Comparison of ENCODE assay signal across 8 cellular contexts in the genomic region with DNA sequence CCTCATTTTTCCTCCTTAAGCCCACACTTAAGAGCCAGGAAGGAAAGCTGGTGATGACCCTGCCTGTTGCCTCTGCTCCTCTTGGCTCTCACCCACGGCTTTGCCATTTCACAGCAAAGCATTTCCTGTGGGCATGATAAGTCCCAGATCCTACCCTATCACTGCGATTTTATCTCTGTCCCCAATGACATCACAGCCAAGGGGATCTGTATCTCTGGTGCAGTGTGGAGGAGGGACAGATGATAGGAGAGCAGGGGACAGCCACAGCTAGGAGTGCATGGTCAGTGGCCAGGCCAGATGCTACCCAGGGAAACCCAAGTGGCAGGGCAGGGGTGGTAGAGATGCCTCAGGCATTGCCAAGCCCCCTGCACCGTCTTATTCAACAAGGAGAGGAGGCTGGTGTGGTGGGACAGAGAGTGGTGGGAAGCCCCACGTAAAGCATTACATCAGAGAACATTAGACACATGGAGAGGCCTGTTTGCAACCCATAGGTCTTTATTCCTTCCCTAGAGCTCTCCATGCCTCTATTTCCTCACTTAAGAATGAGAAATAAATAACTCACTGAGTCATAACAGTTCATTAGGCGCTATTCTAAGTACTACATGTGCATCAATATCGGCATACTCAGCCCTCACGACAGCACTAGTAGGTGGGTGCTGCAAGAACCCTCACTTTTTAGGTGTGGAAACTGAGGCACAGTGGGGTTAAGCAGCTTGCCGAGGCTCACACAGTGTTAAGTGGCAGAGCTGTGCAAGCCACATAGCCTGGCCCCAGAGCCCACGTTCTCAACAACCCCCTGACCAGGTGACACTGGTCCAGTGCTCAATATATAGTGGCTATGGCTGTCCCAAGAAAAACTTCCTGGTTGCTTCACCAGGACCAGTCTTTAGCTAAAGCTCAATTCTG. TPM values are rescaled to one million over a fixed set of nuclear protein-coding genes. Genes with fewer than 3 reads are reported as not detected.
DNase-seq lines count a peak whose midpoint lies in the region; ATAC-seq and TF ChIP-seq lines count a peak whose summit lies in the region.
"Had no signal": no experiment of that assay in that cellular context is flagged by ENCODE, and none has a peak within 500 bp of the region (broad histone marks: within the 10 kb centered on the region; RNA-seq: fewer than 3 reads in every experiment).

No MANE protein-coding gene starts in this region.

- peaks cover 28% of the 10 kb centered on the region for H3K79me2 ChIP-seq in smooth muscle cell (ENCODE audit: low read depth)

- CTCF ChIA-PET in Caco-2 (lab: Charles Lee), result no interaction called here

- H3K36me3 ChIP-seq in smooth muscle cell (ENCODE audit: low read depth) (no peaks in the 10 kb centered on the region), Caco-2 (ENCODE audit: control insufficient read depth, insufficient read depth, low read length) (no peaks in the 10 kb centered on the region)

- no peaks in the 10 kb centered on the region for H3K9me3 Mint-ChIP-seq in effector memory CD8-positive, alpha-beta T cell
- no peaks in the 10 kb centered on the region for H3K9me3 Mint-ChIP-seq in Caco-2 (ENCODE audit: unreplicated experiment)

- H3K4me3 ChIP-seq in GM12864 (ENCODE audit: low read depth, low read length) (peak overlapping the region; percentile 79), NB4 (ENCODE audit: low read depth, low read length) (no peak overlapping the region), smooth muscle cell (no peak overlapping the region), Caco-2 (ENCODE audit: low read depth, low read length) (no peak overlapping the region), coronary artery (no peak overlapping the region)

- H3K27me3 ChIP-seq in smooth muscle cell (ENCODE audit: low read depth), result no peaks in the 10 kb centered on the region
- no peaks in the 10 kb centered on the region for H3K27me3 ChIP-seq in Caco-2 (replicated peaks; ENCODE audit: control insufficient read depth, insufficient read depth, low read length)

- H3K9me3 ChIP-seq in smooth muscle cell (replicated peaks; ENCODE audit: low read depth) (no peaks in the 10 kb centered on the region), Caco-2 (no peaks in the 10 kb centered on the region)

- H3K4me1 ChIP-seq in smooth muscle cell (ENCODE audit: low read depth) (peaks cover 17% of the 10 kb centered on the region), Caco-2 (peaks cover 3% of the 10 kb centered on the region)

- peaks cover 15% of the 10 kb centered on the region for H4K20me1 ChIP-seq in smooth muscle cell (ENCODE audit: low read depth)

- no peak overlapping the region for H2AFZ ChIP-seq in smooth muscle cell (ENCODE audit: low read depth)

- TF ChIP-seq POLR2A in NB4 (IDR thresholded peaks at IDR 0.05; ENCODE audit: extremely low read depth, insufficient read length), result no peak

- POLR2A ChIA-PET in Caco-2 (lab: Charles Lee), result no interaction called here

- H3K4me3 Mint-ChIP-seq in effector memory CD8-positive, alpha-beta T cell, result peak overlapping the region; percentile 46 to 48
- H3K4me3 Mint-ChIP-seq in Caco-2 (ENCODE audit: unreplicated experiment), result no peak overlapping the region

- H3K27ac ChIP-seq in smooth muscle cell (ENCODE audit: low read depth) (peak overlapping the region; percentile 3), coronary artery (no peak overlapping the region)

- ATAC-seq in effector memory CD8-positive, alpha-beta T cell (replicated peaks), result no peak

- peaks cover 45 to 58% of the 10 kb centered on the region in 2 donors for H3K4me1 Mint-ChIP-seq in effector memory CD8-positive, alpha-beta T cell (ENCODE audit: low read depth in 2 of 2)
- peaks cover 7% of the 10 kb centered on the region for H3K4me1 Mint-ChIP-seq in Caco-2 (ENCODE audit: low read depth, unreplicated experiment)

- WGBS in smooth muscle cell (ENCODE audit: low lambda C conversion rate), result 50% methylated on average over 9 of the region's 9 CpGs

- H3F3A ChIP-seq in smooth muscle cell (ENCODE audit: low read depth), result peaks cover 9% of the 10 kb centered on the region

- H3K36me3 Mint-ChIP-seq in effector memory CD8-positive, alpha-beta T cell (ENCODE audit: insufficient read depth), result peaks cover 33% of the 10 kb centered on the region
- no peaks in the 10 kb centered on the region for H3K36me3 Mint-ChIP-seq in Caco-2 (ENCODE audit: insufficient read depth, unreplicated experiment)

- intact Hi-C loops in Caco-2 (cut with micrococcal nuclease; ENCODE audit: unreplicated experiment), result no loop called here

- no peaks in the 10 kb centered on the region for H3K27me3 Mint-ChIP-seq in effector memory CD8-positive, alpha-beta T cell
- H3K27me3 Mint-ChIP-seq in Caco-2 (ENCODE audit: insufficient read depth, unreplicated experiment), result no peaks in the 10 kb centered on the region

- TF ChIP-seq CTCF in GM12864 (IDR thresholded peaks at IDR 0.05; ENCODE audit: low read depth, low read length, missing control alignments), result no peak
- no peak for TF ChIP-seq CTCF in NB4 (IDR thresholded peaks at IDR 0.05; ENCODE audit: low read depth, low read length)
- TF ChIP-seq CTCF in smooth muscle cell (IDR thresholded peaks at IDR 0.05; ENCODE audit: borderline replicate concordance, insufficient read depth, poor library complexity, severe bottlenecking), result no peak
- TF ChIP-seq CTCF in Caco-2 (IDR thresholded peaks at IDR 0.05; ENCODE audit: insufficient read depth in 1 of 2, low read depth in 1 of 2, low read length in 1 of 2, severe bottlenecking in 1 of 2, unreplicated experiment in 1 of 2), result no peak
- no peak for TF ChIP-seq CTCF in coronary artery (IDR thresholded peaks at IDR 0.05)

- peak overlapping the region; percentile 70 to 82 for H3K27ac Mint-ChIP-seq in effector memory CD8-positive, alpha-beta T cell
- no peak overlapping the region for H3K27ac Mint-ChIP-seq in Caco-2 (ENCODE audit: unreplicated experiment)

- BruUV-seq in Caco-2 (replicated peaks; lab: Mats Ljungman, UMichigan), result no TSS peak

- H3K9ac ChIP-seq in smooth muscle cell (ENCODE audit: low read depth), result no peak overlapping the region

- DNase-seq in GM12864 (ENCODE audit: low read depth) (no peak), NB4 (ENCODE audit: low read depth) (peak; percentile 32), smooth muscle cell (lab: John Stamatoyannopoulos, UW; ENCODE audit: unreplicated experiment) (no peak), KG1 (lab: John Stamatoyannopoulos, UW) (no peak), Caco-2 (no peak), coronary artery (ENCODE audit: low spot score) (no peak)
- no peak for DNase-seq in effector memory CD8-positive, alpha-beta T cell
- DNase-seq: kidney glomerular epithelial cell had no signal

- peak overlapping the region; percentile 89 for H3K4me2 ChIP-seq in smooth muscle cell

RNA-seq across cellular contexts. Expression of a gene that starts 4.6 kb away (rescaled TPM):
- 3.3 and 15.7 TPM in 2 replicates for total RNA-seq in smooth muscle cell
- 15.3 and 18.2 TPM in 2 replicates for polyA plus RNA-seq in smooth muscle cell
- total RNA-seq in Caco-2 (2022), result 3.8 and 3.9 TPM in 2 replicates

RNA-seq across cellular contexts. Expression of a gene that starts 16.4 kb away (rescaled TPM):
- total RNA-seq in smooth muscle cell (not detected in 2 replicates), Caco-2 (2022) (8.9 and 12.2 TPM in 2 replicates)
- polyA plus RNA-seq in smooth muscle cell, result not detected in 2 replicates

RNA-seq across cellular contexts. Expression of a gene that starts 48.9 kb away (rescaled TPM):
- total RNA-seq in smooth muscle cell (3.1 and 5.6 TPM in 2 replicates), Caco-2 (2022) (4.1 and 4.3 TPM in 2 replicates)
- polyA plus RNA-seq in smooth muscle cell, result 4.8 and 6.4 TPM in 2 replicates

RNA-seq across cellular contexts. Expression of a gene that starts 49.8 kb away (rescaled TPM):
- total RNA-seq in smooth muscle cell (2.0 TPM in 1 of 2 replicates, not detected in the other), Caco-2 (2022) (1.8 and 2.8 TPM in 2 replicates)
- 1.1 TPM in 1 of 2 replicates, not detected in the other for polyA plus RNA-seq in smooth muscle cell

RNA-seq across cellular contexts. Expression of a gene that starts 56.7 kb away (rescaled TPM):
- total RNA-seq in smooth muscle cell, result 194 and 253 TPM in 2 replicates
- 233 and 235 TPM in 2 replicates for polyA plus RNA-seq in smooth muscle cell
- 224 and 260 TPM in 2 replicates for total RNA-seq in Caco-2 (2022)
